Comparison of ENCODE assay signal across 10 cellular contexts in the genomic region with DNA sequence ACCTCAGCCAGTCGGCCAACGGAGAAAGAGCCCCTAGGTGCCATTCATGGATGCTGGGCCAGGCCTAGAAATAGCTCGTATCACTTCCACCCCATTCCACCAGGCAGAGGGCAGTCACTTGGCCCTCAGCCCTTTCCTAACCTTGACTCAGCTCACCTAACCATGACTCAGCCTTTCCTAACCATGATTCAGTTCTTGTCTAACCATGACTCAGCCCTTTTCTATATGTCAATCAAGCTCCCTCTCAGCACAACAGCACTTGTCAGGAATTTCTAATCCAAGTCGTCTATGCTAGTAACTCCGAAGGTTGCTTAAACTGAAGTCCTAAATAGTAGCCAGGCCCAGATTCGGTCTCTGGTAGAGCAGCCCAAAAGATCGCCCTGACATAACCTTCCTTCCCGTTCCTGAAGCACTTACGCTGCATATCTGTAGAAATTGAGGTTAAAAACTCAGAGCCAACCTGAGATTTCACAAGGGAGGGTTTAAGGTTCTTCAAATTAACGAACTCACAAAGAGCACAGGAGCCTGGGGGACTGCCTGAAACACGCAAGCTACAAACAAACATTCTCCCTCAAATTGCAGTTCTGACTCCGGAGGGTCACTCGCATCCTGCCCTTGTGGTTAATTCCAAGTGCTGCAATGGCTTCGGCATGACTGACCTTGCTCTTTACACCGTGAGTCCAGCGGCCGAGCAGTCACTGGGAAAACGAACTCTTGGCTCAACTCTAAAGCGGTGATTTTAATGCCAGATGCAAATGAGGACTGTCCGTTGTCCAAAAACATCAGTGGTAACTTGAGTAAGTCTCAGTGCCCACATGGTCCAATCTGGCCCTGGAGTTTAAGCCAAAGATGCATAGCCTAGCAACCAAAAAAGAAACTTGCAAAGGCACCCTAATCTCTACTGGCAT.
DNase-seq lines count a peak whose midpoint lies in the region; ATAC-seq, FAIRE-seq and TF ChIP-seq lines count a peak whose summit lies in the region.
"Had no signal": no experiment of that assay in that cellular context is flagged by ENCODE, and none has a peak within 500 bp of the region (broad histone marks: within the 10 kb centered on the region; RNA-seq: fewer than 3 reads in every experiment).

No MANE protein-coding gene starts in this region.

- H3K9me3 Mint-ChIP-seq in astrocyte (ENCODE audit: unreplicated experiment), result peaks cover 19% of the 10 kb centered on the region
- peaks cover 0 to 4% (median 0%) of the 10 kb centered on the region in 9 donors for H3K9me3 Mint-ChIP-seq in naive thymus-derived CD8-positive, alpha-beta T cell

- H3K27ac Mint-ChIP-seq in astrocyte (ENCODE audit: unreplicated experiment), result peak overlapping the region; percentile 77
- no peak overlapping the region for H3K27ac Mint-ChIP-seq in naive thymus-derived CD8-positive, alpha-beta T cell

- H3K36me3 ChIP-seq in right atrium auricular region (no peaks in the 10 kb centered on the region), astrocyte (ENCODE audit: insufficient read depth, low read length) (no peaks in the 10 kb centered on the region), tibial artery (no peaks in the 10 kb centered on the region)

- no peak overlapping the region for H3K27ac ChIP-seq in right atrium auricular region
- peak overlapping the region; percentile 67 for H3K27ac ChIP-seq in astrocyte (ENCODE audit: low read depth, low read length)
- H3K27ac ChIP-seq in tibial artery, result peak overlapping the region; percentile 63 to 69

- FAIRE-seq in astrocyte (lab: Jason Lieb, UNC), result peak; percentile 45

- H3K4me3 Mint-ChIP-seq in astrocyte (ENCODE audit: unreplicated experiment), result no peak overlapping the region
- H3K4me3 Mint-ChIP-seq in naive thymus-derived CD8-positive, alpha-beta T cell, result no peak overlapping the region

- intact Hi-C loops in Right ventricle myocardium superior (cut with DNase I), result no loop called here
- intact Hi-C loops in tibial artery (cut with DNase I; ENCODE audit: low total_unique reads), result no loop called here

- H3K4me1 ChIP-seq in right atrium auricular region (peaks cover 0 to 14% of the 10 kb centered on the region in 2 donors), astrocyte (ENCODE audit: insufficient read depth, low read length) (peaks cover 14% of the 10 kb centered on the region), tibial artery (peaks cover 0 to 32% (median 21%) of the 10 kb centered on the region in 4 donors)

- H3K79me2 ChIP-seq in astrocyte (ENCODE audit: insufficient read depth, low read length), result no peaks in the 10 kb centered on the region

- TF ChIP-seq CTCF in right atrium auricular region (IDR thresholded peaks at IDR 0.05) (no peak), astrocyte (IDR thresholded peaks at IDR 0.05; ENCODE audit: insufficient read depth, low read depth, low read length) (no peak), tibial artery (IDR thresholded peaks at IDR 0.05) (no peak)

- H3K4me3 ChIP-seq in right atrium auricular region (no peak overlapping the region), astrocyte (ENCODE audit: insufficient read depth, low read depth, low read length) (peak overlapping the region; percentile 29), tibial artery (peak overlapping the region in 1 of 2 donors; percentile 21)

- DNase-seq in Right ventricle myocardium superior (no peak), right atrium auricular region (ENCODE audit: low spot score) (no peak), astrocyte (ENCODE audit: low read depth) (peak; percentile 82), inferior parietal cortex (ENCODE audit: extremely low spot score) (peak; percentile 34), tibial artery (peak; percentile 57 to 85), COR-L47 (lab: John Stamatoyannopoulos, UW) (no peak)
- no peak for DNase-seq in naive thymus-derived CD8-positive, alpha-beta T cell
- DNase-seq: dermis blood vessel endothelial cell, NCI-H2029 treated with DMSO at 0.1 percent for 48 hours had no signal

- H3K4me2 ChIP-seq in astrocyte (ENCODE audit: low read length), result peak overlapping the region; percentile 82

- ATAC-seq in Right ventricle myocardium superior (ENCODE audit: poor library complexity) (peak; percentile 48), HG02981 (IDR thresholded peaks at IDR 0.05; ENCODE audit: unreplicated experiment) (no peak)
- ATAC-seq in naive thymus-derived CD8-positive, alpha-beta T cell, result no peak

- peaks cover 7% of the 10 kb centered on the region for H3K36me3 Mint-ChIP-seq in astrocyte (ENCODE audit: low read depth, unreplicated experiment)
- H3K36me3 Mint-ChIP-seq in naive thymus-derived CD8-positive, alpha-beta T cell, result peaks cover 2 to 16% (median 4%) of the 10 kb centered on the region in 3 donors

- peaks cover 12% of the 10 kb centered on the region for H3K27me3 Mint-ChIP-seq in astrocyte (ENCODE audit: low read depth, unreplicated experiment)
- H3K27me3 Mint-ChIP-seq in naive thymus-derived CD8-positive, alpha-beta T cell, result peaks cover 0 to 9% (median 0%) of the 10 kb centered on the region in 5 donors

- H2AFZ ChIP-seq in astrocyte (ENCODE audit: low read depth, low read length), result peak overlapping the region; percentile 53

- no peaks in the 10 kb centered on the region for H3K9me3 ChIP-seq in right atrium auricular region
- no peaks in the 10 kb centered on the region for H3K9me3 ChIP-seq in astrocyte (ENCODE audit: insufficient read depth, low read depth, low read length)
- H3K9me3 ChIP-seq in tibial artery, result no peaks in the 10 kb centered on the region

- H4K20me1 ChIP-seq in astrocyte (ENCODE audit: insufficient read depth, low read length), result no peaks in the 10 kb centered on the region

- peak overlapping the region; percentile 57 for H3K9ac ChIP-seq in astrocyte (ENCODE audit: low read length)

- H3K4me1 Mint-ChIP-seq in astrocyte (ENCODE audit: low read depth, unreplicated experiment), result peaks cover 11% of the 10 kb centered on the region
- H3K4me1 Mint-ChIP-seq in naive thymus-derived CD8-positive, alpha-beta T cell, result no peaks in the 10 kb centered on the region

- POLR2A ChIA-PET in naive thymus-derived CD8-positive, alpha-beta T cell (lab: Charles Lee), result interaction anchor here (0.7 kb wide), 1 partner anchor 23 kb away, joined by 3 read pairs; no protein-coding TSS in a partner anchor

- H3K27me3 ChIP-seq in right atrium auricular region (no peaks in the 10 kb centered on the region), astrocyte (ENCODE audit: insufficient read depth, low read length) (peaks cover 2% of the 10 kb centered on the region), tibial artery (no peaks in the 10 kb centered on the region)

Comparison
In these comparisons a context has a peak if more than half of its experiments do, and no peak if none do; other contexts are left out.
1. DNase-seq: peak in astrocyte (single experiment), inferior parietal cortex (single experiment) and tibial artery (2 of 2); none in Right ventricle myocardium superior (single experiment), right atrium auricular region (single experiment), naive thymus-derived CD8-positive, alpha-beta T cell (0 of 10) and COR-L47 (single experiment).
2. H3K27ac ChIP-seq: peak in astrocyte (single experiment) and tibial artery (2 of 2); none in right atrium auricular region (0 of 2).